In the genomic region with DNA sequence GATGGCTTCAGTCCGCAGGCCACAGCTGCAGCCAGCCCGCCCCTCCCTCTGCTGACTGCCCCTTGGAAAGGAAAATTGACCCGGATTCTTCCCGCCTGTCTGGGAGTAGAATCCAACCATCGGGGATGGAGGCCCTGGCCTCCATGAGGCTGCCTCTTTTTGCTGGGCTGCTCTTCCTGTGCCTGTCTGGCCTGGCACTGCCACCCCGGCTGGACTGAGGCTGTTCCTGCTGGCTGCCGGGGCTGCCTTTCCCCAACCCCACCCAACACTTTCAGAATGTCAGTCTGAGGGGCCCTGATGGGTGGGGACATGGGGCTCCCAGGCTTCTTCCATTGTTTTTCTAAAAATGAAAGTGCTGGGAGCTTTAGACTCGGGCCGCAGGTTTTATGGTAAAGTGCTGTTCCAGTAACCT, we compare ENCODE assay signal across 13 cellular contexts. TPM values are rescaled to one million over a fixed set of nuclear protein-coding genes. Genes with fewer than 3 reads are reported as not detected.
DNase-seq lines count a peak whose midpoint lies in the region; ATAC-seq and TF ChIP-seq lines count a peak whose summit lies in the region.
"Had no signal": no experiment of that assay in that cellular context is flagged by ENCODE, and none has a peak within 500 bp of the region (broad histone marks: within the 10 kb centered on the region; RNA-seq: fewer than 3 reads in every experiment).

No MANE protein-coding gene starts in this region.

- TF ChIP-seq EP300 in gastroesophageal sphincter (IDR thresholded peaks at IDR 0.05) = no peak

- DNase-seq in left ventricle myocardium inferior (peak; percentile 60), left cardiac atrium (no peak), prostate gland (ENCODE audit: low spot score) (no peak), NCI-H128 (lab: John Stamatoyannopoulos, UW; ENCODE audit: unreplicated experiment) (no peak)
- DNase-seq in activated CD4-positive, alpha-beta T cell treated with anti-CD3 and anti-CD28 coated beads for 4 hours = no peak
- DNase-seq: activated CD4-positive, CD25-positive, alpha-beta regulatory T cell; natural killer cell; NCI-H345 had no signal

- intact Hi-C loops in left ventricle myocardium inferior (cut with micrococcal nuclease) = loop anchor here (10.0 kb wide), 1 partner anchor 108 kb away; a partner anchor contains a TSS
- intact Hi-C loops in left cardiac atrium (cut with DNase I) = loop anchor here (5.0 kb wide), 1 partner anchor 80 kb away; no protein-coding TSS in a partner anchor
- intact Hi-C loops in prostate gland (cut with DNase I) = no loop called here

- TF ChIP-seq POLR2A in gastroesophageal sphincter (IDR thresholded peaks at IDR 0.05) (no peak), prostate gland (IDR thresholded peaks at IDR 0.05) (no peak)

- H3K9me3 ChIP-seq in left ventricle myocardium inferior (replicated peaks) (no peaks in the 10 kb centered on the region), gastroesophageal sphincter (no peaks in the 10 kb centered on the region), prostate gland (no peaks in the 10 kb centered on the region)

- peaks cover 92% of the 10 kb centered on the region for H3K4me1 ChIP-seq in left ventricle myocardium inferior
- peaks cover 18 to 83% (median 50%) of the 10 kb centered on the region in 3 donors for H3K4me1 ChIP-seq in gastroesophageal sphincter
- peaks cover 9% of the 10 kb centered on the region for H3K4me1 ChIP-seq in prostate gland (replicated peaks)

- H3K27ac ChIP-seq in left ventricle myocardium inferior (replicated peaks) (peak overlapping the region; percentile 100), gastroesophageal sphincter (peak overlapping the region; percentile 96 to 100 (median 98)), prostate gland (peak overlapping the region; percentile 41 to 53)
- H3K27ac ChIP-seq: KMS-11 had no signal

- TF ChIP-seq CTCF in left ventricle myocardium inferior (IDR thresholded peaks at IDR 0.05; ENCODE audit: borderline replicate concordance) (no peak), gastroesophageal sphincter (IDR thresholded peaks at IDR 0.05) (no peak), prostate gland (IDR thresholded peaks at IDR 0.05) (no peak)

- H3K36me3 ChIP-seq in left ventricle myocardium inferior (no peaks in the 10 kb centered on the region), gastroesophageal sphincter (no peaks in the 10 kb centered on the region), prostate gland (no peaks in the 10 kb centered on the region)

- H3K4me3 ChIP-seq in left ventricle myocardium inferior (peak overlapping the region; percentile 96), gastroesophageal sphincter (peak overlapping the region in 1 of 2 donors; percentile 32), prostate gland (no peak overlapping the region)

- ATAC-seq in left cardiac atrium (no peak), gastroesophageal sphincter (no peak), HG02981 (IDR thresholded peaks at IDR 0.05; ENCODE audit: unreplicated experiment) (no peak), HG03439 (IDR thresholded peaks at IDR 0.05; ENCODE audit: unreplicated experiment) (no peak)
- ATAC-seq: activated T-helper 17 cell treated with anti-CD3 and anti-CD28 coated beads, Interleukin-2, amount 50 U/mL, for 72 hours; natural killer cell had no signal

- H3K27me3 ChIP-seq in left ventricle myocardium inferior (ENCODE audit: low read depth) = no peaks in the 10 kb centered on the region
- H3K27me3 ChIP-seq in gastroesophageal sphincter = no peaks in the 10 kb centered on the region
- H3K27me3 ChIP-seq in prostate gland (replicated peaks; ENCODE audit: insufficient read depth) = no peaks in the 10 kb centered on the region

- WGBS in gastroesophageal sphincter (ENCODE audit: low coverage in 1 of 2), 2 donors = 25 to 32% methylated on average over 3 to 7 of the region's 9 CpGs
- WGBS in prostate gland = 58% methylated on average over 9 of the region's 9 CpGs

RNA-seq across cellular contexts. Expression of a gene that starts 7.3 kb away (rescaled TPM):
- total RNA-seq in left ventricle myocardium inferior (7.3 TPM), left cardiac atrium (1 to 10 TPM; 8.3 to 9.9 TPM), gastroesophageal sphincter (10 to 100 TPM; 17.5 to 34.3 (median 19.5) TPM), prostate gland (10 to 100 TPM; 11.4 to 28.9 TPM)

Comparison
In these comparisons a context has a peak if more than half of its experiments do, and no peak if none do; other contexts are left out.
1. H3K27ac ChIP-seq: peak in every context shown above with its lines; median percentile 100 in left ventricle myocardium inferior; 98 in gastroesophageal sphincter; 47 in prostate gland.